26 cellular contexts compared by ENCODE assay signal in genomic region chr18:48531082-48531403, GRCh38.
"Had no signal": no experiment of that assay in that cellular context is flagged by ENCODE, and none has a peak within 500 bp of the region (broad histone marks: within the 10 kb centered on the region; RNA-seq: fewer than 3 reads in every experiment).

No MANE protein-coding gene starts in this region.

- H3K4me1 Mint-ChIP-seq: naive thymus-derived CD8-positive, alpha-beta T cell; nephron progenitor cell; stimulated activated naive B cell treated with anti-CD40 and anti-IgM and Interleukin-4, amounts not matched to agents 10 μg/mL and 1 μg/mL and 100 μg/mL, for 72 hours had no signal

- H3K27ac ChIP-seq: colonic mucosa, esophagus muscularis mucosa, gastroesophageal sphincter, left lung, prostate gland, sigmoid colon, spleen, thoracic aorta, tibial nerve, upper lobe of right lung, uterus had no signal

- H3K36me3 Mint-ChIP-seq: naive thymus-derived CD8-positive, alpha-beta T cell; stimulated activated naive B cell treated with anti-CD40 and anti-IgM and Interleukin-4, amounts not matched to agents 10 μg/mL and 1 μg/mL and 100 μg/mL, for 72 hours had no signal

- H3K27me3 ChIP-seq: colonic mucosa, esophagus muscularis mucosa, foreskin keratinocyte, gastroesophageal sphincter, right atrium auricular region, sigmoid colon, tibial nerve, upper lobe of right lung, uterus had no signal

- H3K4me3 ChIP-seq: colonic mucosa, esophagus muscularis mucosa, gastroesophageal sphincter, heart right ventricle, left lung, prostate gland, right atrium auricular region, sigmoid colon, spleen, thoracic aorta, tibial nerve, upper lobe of right lung, uterus had no signal

- H3K4me1 ChIP-seq: colonic mucosa, gastroesophageal sphincter, left lung, prostate gland, sigmoid colon, tibial nerve, upper lobe of right lung, uterus had no signal

- FAIRE-seq: endothelial cell of umbilical vein, islet of Langerhans had no signal

- ATAC-seq: gastroesophageal sphincter; left cardiac atrium; left lung; naive thymus-derived CD8-positive, alpha-beta T cell; stimulated activated naive B cell treated with anti-CD40 and anti-IgM and Interleukin-4, amounts not matched to agents 10 μg/mL and 1 μg/mL and 100 μg/mL, for 72 hours; upper lobe of right lung had no signal

- H3K9me3 Mint-ChIP-seq: dendritic cell treated with granulocyte-macrophage colony-stimulating factor and Interleukin-4, amounts not matched to agents 40 ng/mL and 50 ng/mL, for 4 days; naive thymus-derived CD8-positive, alpha-beta T cell; nephron progenitor cell; stimulated activated naive B cell treated with anti-CD40 and anti-IgM and Interleukin-4, amounts not matched to agents 10 μg/mL and 1 μg/mL and 100 μg/mL, for 72 hours; stimulated activated naive CD8-positive, alpha-beta T cell treated with anti-CD3 and anti-CD28 coated beads, Interleukin-15, Interleukin-2, amounts not matched to agents 100 ng/mL and 50 ng/mL, for 24 hours had no signal

- H3K9me3 ChIP-seq: colonic mucosa, esophagus muscularis mucosa, gastroesophageal sphincter, heart right ventricle, left lung, prostate gland, right atrium auricular region, sigmoid colon, spleen, thoracic aorta, tibial nerve, upper lobe of right lung, uterus had no signal

- H3K4me3 Mint-ChIP-seq: dendritic cell treated with granulocyte-macrophage colony-stimulating factor and Interleukin-4, amounts not matched to agents 40 ng/mL and 50 ng/mL, for 4 days; naive thymus-derived CD8-positive, alpha-beta T cell; nephron progenitor cell; stimulated activated naive B cell treated with anti-CD40 and anti-IgM and Interleukin-4, amounts not matched to agents 10 μg/mL and 1 μg/mL and 100 μg/mL, for 72 hours; stimulated activated naive CD8-positive, alpha-beta T cell treated with anti-CD3 and anti-CD28 coated beads, Interleukin-15, Interleukin-2, amounts not matched to agents 100 ng/mL and 50 ng/mL, for 24 hours had no signal

- DNase-seq: colonic mucosa; effector CD8-positive, alpha-beta T cell; foreskin keratinocyte; glutamatergic neuron; heart right ventricle; hippocampal formation; left cardiac atrium; left lung; nephron progenitor cell; nucleus accumbens; sigmoid colon; spleen; stimulated activated naive B cell treated with anti-CD40 and anti-IgM and Interleukin-4, amounts not matched to agents 10 μg/mL and 1 μg/mL and 100 μg/mL, for 72 hours; upper lobe of right lung; uterus had no signal

- H3K36me3 ChIP-seq: colonic mucosa, esophagus muscularis mucosa, gastroesophageal sphincter, heart right ventricle, left lung, prostate gland, right atrium auricular region, sigmoid colon, spleen, thoracic aorta, tibial nerve, upper lobe of right lung, uterus had no signal

- H3K27ac Mint-ChIP-seq: dendritic cell treated with granulocyte-macrophage colony-stimulating factor and Interleukin-4, amounts not matched to agents 40 ng/mL and 50 ng/mL, for 4 days; naive thymus-derived CD8-positive, alpha-beta T cell; nephron progenitor cell; stimulated activated naive B cell treated with anti-CD40 and anti-IgM and Interleukin-4, amounts not matched to agents 10 μg/mL and 1 μg/mL and 100 μg/mL, for 72 hours; stimulated activated naive CD8-positive, alpha-beta T cell treated with anti-CD3 and anti-CD28 coated beads, Interleukin-15, Interleukin-2, amounts not matched to agents 100 ng/mL and 50 ng/mL, for 24 hours had no signal
